ENCODE assay signal across 1 cellular context in the genomic region with DNA sequence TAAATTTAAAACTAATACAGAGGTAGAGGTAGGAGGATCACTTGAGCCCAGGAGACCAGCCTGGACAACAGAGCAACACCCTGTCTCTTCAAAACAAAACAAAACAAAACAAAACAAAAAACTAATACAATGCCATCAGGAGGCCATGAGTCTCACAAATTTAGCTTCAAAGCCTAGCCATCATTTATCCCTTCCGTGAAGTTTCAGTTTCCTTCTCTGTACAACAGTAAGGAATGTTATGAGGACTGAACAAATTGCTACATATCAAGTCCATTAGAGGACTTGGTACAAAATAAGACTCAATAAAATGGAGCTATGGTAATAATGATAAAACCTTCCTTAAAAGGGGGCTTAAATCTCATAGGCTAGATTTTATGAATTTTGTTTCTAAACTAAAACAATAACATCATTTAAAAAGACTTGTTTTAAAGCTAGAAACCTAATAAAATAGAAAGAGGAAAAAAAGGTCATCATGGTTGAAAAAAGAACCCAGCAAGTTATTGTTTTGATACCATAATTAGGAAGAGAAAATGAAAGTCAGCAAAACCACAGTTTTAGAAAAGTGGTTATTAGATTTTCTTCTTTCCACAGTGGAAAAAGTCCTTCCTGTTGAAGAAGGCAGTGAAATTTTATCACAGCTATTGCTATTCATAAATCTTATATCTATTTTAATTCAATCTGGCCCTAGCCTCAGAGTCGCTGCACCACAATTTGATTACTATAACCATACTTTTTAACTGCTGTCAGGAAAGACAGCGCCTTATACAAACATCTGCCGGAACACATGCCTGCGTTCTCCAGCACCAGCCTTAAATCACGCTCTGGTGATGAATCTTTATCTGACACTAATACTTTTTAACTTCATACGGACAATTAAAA.
A peak's percentile ranks its signal among the peaks of the same experiment; 100 is the strongest.
TF ChIP-seq lines count a peak whose summit lies in the region.

No MANE protein-coding gene starts in this region.

TF ChIP-seq in SK-N-SH treated with all-trans-retinoic acid at 6 μM for 48 hours, 23 proteins besides CTCF, POLR2A, EP300 and RAD21 (continued from another document):
- TF ChIP-seq, protein P1, sequence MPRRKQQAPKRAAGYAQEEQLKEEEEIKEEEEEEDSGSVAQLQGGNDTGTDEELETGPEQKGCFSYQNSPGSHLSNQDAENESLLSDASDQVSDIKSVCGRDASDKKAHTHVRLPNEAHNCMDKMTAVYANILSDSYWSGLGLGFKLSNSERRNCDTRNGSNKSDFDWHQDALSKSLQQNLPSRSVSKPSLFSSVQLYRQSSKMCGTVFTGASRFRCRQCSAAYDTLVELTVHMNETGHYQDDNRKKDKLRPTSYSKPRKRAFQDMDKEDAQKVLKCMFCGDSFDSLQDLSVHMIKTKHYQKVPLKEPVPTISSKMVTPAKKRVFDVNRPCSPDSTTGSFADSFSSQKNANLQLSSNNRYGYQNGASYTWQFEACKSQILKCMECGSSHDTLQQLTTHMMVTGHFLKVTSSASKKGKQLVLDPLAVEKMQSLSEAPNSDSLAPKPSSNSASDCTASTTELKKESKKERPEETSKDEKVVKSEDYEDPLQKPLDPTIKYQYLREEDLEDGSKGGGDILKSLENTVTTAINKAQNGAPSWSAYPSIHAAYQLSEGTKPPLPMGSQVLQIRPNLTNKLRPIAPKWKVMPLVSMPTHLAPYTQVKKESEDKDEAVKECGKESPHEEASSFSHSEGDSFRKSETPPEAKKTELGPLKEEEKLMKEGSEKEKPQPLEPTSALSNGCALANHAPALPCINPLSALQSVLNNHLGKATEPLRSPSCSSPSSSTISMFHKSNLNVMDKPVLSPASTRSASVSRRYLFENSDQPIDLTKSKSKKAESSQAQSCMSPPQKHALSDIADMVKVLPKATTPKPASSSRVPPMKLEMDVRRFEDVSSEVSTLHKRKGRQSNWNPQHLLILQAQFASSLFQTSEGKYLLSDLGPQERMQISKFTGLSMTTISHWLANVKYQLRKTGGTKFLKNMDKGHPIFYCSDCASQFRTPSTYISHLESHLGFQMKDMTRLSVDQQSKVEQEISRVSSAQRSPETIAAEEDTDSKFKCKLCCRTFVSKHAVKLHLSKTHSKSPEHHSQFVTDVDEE (CRISPR knock-in tag; IDR thresholded peaks at IDR 0.05): peak; percentile 69; the same call in 1 of the 2 replicates
- TF ChIP-seq, protein P2, sequence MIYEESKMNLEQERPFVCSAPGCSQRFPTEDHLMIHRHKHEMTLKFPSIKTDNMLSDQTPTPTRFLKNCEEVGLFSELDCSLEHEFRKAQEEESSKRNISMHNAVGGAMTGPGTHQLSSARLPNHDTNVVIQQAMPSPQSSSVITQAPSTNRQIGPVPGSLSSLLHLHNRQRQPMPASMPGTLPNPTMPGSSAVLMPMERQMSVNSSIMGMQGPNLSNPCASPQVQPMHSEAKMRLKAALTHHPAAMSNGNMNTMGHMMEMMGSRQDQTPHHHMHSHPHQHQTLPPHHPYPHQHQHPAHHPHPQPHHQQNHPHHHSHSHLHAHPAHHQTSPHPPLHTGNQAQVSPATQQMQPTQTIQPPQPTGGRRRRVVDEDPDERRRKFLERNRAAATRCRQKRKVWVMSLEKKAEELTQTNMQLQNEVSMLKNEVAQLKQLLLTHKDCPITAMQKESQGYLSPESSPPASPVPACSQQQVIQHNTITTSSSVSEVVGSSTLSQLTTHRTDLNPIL (CRISPR knock-in tag; IDR thresholded peaks at IDR 0.05; ENCODE audit: low read depth): no peak
- TF ChIP-seq SNAI2 (CRISPR knock-in tag; IDR thresholded peaks at IDR 0.05): peak; percentile 70; the same call in 1 of the 2 replicates
- TF ChIP-seq ZFP30 (CRISPR knock-in tag; IDR thresholded peaks at IDR 0.05): no peak
- TF ChIP-seq OSR1 (CRISPR knock-in tag; IDR thresholded peaks at IDR 0.05): no peak
- TF ChIP-seq ZNF8 (CRISPR knock-in tag; IDR thresholded peaks at IDR 0.05): peak; percentile 17; the same call in 1 of the 2 replicates
